Comparison of ENCODE assay signal across 20 cellular contexts in the genomic region with DNA sequence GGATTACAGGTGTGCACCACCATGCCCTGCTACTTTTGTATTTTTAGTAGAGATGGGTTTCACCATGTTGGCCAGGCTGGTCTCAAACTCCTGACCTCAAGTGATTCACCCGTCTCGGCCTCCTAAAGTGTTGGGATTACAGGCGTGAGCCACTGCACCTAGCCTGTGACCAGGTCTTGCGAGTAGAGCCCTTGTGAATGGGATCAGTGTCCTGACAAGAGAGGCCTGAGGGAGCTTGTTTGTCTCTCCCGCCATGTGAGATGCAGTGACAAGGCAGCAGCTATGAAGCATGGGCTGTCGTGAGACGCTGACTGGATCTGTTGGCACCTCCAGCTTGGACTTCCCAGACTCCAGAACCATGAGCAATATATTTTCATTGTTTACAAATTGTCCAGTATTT.
A peak's percentile ranks its signal among the peaks of the same experiment; 100 is the strongest.
DNase-seq lines count a peak whose midpoint lies in the region; ATAC-seq and TF ChIP-seq lines count a peak whose summit lies in the region.
"Had no signal": no experiment of that assay in that cellular context is flagged by ENCODE, and none has a peak within 500 bp of the region (broad histone marks: within the 10 kb centered on the region; RNA-seq: fewer than 3 reads in every experiment).

No MANE protein-coding gene starts in this region.

- DNase-seq in cardiac muscle cell (ENCODE audit: low read depth in 1 of 2, low spot score in 1 of 2) (no peak), left cardiac atrium (no peak), hepatocyte (ENCODE audit: low spot score) (peak; percentile 3), mesenteric fat pad (ENCODE audit: low spot score) (peak; percentile 65), testis (peak; percentile 12), left colon (no peak), DMS153 treated with DMSO at 0.1 percent for 48 hours (lab: John Stamatoyannopoulos, UW; ENCODE audit: unreplicated experiment) (no peak)
- DNase-seq: Caco-2; CD4-positive, alpha-beta T cell; DMS 273 treated with DMSO at 0.1 percent for 48 hours; DND-41; KG1; NCI-H1092 treated with DMSO at 0.1 percent for 48 hours; NCI-H1436 treated with DMSO at 0.1 percent for 48 hours; NCI-H1930; NCI-H345; NCI-H524 treated with DMSO at 0.1 percent for 48 hours had no signal

- no peak overlapping the region for H3K4me3 ChIP-seq in cardiac muscle cell
- H3K4me3 ChIP-seq in hepatocyte, result no peak overlapping the region
- no peak overlapping the region for H3K4me3 ChIP-seq in testis
- H3K4me3 ChIP-seq: BLaER1, GM12878 had no signal

- no peak overlapping the region for H3K4me2 ChIP-seq in hepatocyte

- H3K27me3 ChIP-seq in cardiac muscle cell, result no peaks in the 10 kb centered on the region
- no peaks in the 10 kb centered on the region for H3K27me3 ChIP-seq in hepatocyte
- no peaks in the 10 kb centered on the region for H3K27me3 ChIP-seq in testis

- H3K9me2 ChIP-seq in hepatocyte (replicated peaks; ENCODE audit: insufficient read depth), result no peaks in the 10 kb centered on the region

- no peaks in the 10 kb centered on the region for H4K20me1 ChIP-seq in hepatocyte (ENCODE audit: insufficient read depth, poor library complexity, severe bottlenecking)
- H4K20me1 ChIP-seq: BLaER1 had no signal

- H3K27ac ChIP-seq in cardiac muscle cell (peak overlapping the region; percentile 49), hepatocyte (no peak overlapping the region), testis (no peak overlapping the region)
- H3K27ac ChIP-seq: BLaER1 had no signal

- no peak for TF ChIP-seq POLR2A in testis (IDR thresholded peaks at IDR 0.05)

- H3K9me3 ChIP-seq in cardiac muscle cell (ENCODE audit: low read depth) (no peaks in the 10 kb centered on the region), hepatocyte (ENCODE audit: low read depth) (no peaks in the 10 kb centered on the region), testis (no peaks in the 10 kb centered on the region)
- H3K9me3 ChIP-seq: BLaER1 had no signal

- no peak for ATAC-seq in left cardiac atrium
- no peak for ATAC-seq in left colon
- ATAC-seq: GM12878, Panc1 had no signal

- no peak overlapping the region for H2AFZ ChIP-seq in hepatocyte

- H3K36me3 ChIP-seq in cardiac muscle cell (no peaks in the 10 kb centered on the region), hepatocyte (replicated peaks; ENCODE audit: insufficient read depth, low read depth) (no peaks in the 10 kb centered on the region), testis (ENCODE audit: low read depth, missing control alignments) (no peaks in the 10 kb centered on the region)
- H3K36me3 ChIP-seq: BLaER1 had no signal

- 88% methylated on average over 7 of the region's 7 CpGs for WGBS in hepatocyte (ENCODE audit: low lambda C conversion rate, missing lambda C conversion rate)
- 95 to 98% methylated on average over 7 of the region's 7 CpGs for WGBS in testis, 2 donors

- no peaks in the 10 kb centered on the region for H3K79me2 ChIP-seq in hepatocyte

- H3K4me1 ChIP-seq in cardiac muscle cell (ENCODE audit: low read depth), result peaks cover 32% of the 10 kb centered on the region
- peaks cover 19% of the 10 kb centered on the region for H3K4me1 ChIP-seq in hepatocyte (ENCODE audit: insufficient read depth)
- peaks cover 44% of the 10 kb centered on the region for H3K4me1 ChIP-seq in testis
- H3K4me1 ChIP-seq: Caco-2 had no signal

- no peak for TF ChIP-seq CTCF in cardiac muscle cell (IDR thresholded peaks at IDR 0.05; ENCODE audit: low read depth, low read length)
- TF ChIP-seq CTCF in hepatocyte (IDR thresholded peaks at IDR 0.05; ENCODE audit: poor library complexity), result no peak
- TF ChIP-seq CTCF in testis (IDR thresholded peaks at IDR 0.05), result no peak

- intact Hi-C loops in left cardiac atrium (cut with DNase I) (no loop called here), testis (cut with DNase I; ENCODE audit: low total_unique reads) (no loop called here), left colon (cut with DNase I, micrococcal nuclease) (no loop called here)

Comparison
In these comparisons a context has a peak if more than half of its experiments do, and no peak if none do; other contexts are left out.
1. DNase-seq: peak in hepatocyte (single experiment), mesenteric fat pad (single experiment) and testis (single experiment); none in cardiac muscle cell (0 of 2), left cardiac atrium (single experiment), left colon (0 of 2) and DMS153 treated with DMSO at 0.1 percent for 48 hours (single experiment).